In the genomic region with DNA sequence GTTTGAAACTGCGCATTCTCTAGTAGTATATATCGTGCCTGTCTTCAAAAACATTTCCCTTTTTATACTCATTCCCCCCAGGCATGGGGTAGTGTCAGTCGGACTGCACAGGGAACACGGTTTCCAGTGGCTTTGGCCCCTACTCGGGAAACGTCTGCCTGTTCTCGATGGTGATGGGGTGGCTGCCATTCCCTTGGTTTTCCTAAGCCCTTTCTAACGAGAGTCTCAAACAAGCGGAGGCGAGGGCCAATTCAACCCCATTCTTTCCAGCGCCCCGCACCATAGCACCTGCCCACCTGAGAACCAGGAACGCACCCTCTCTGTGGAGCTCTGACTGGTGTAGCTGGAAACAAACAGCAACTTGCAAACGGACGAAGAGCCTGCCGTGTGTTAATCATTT, we compare ENCODE assay signal across 18 cellular contexts.
A peak's percentile ranks its signal among the peaks of the same experiment; 100 is the strongest.
DNase-seq lines count a peak whose midpoint lies in the region; ATAC-seq and TF ChIP-seq lines count a peak whose summit lies in the region.
"Had no signal": no experiment of that assay in that cellular context is flagged by ENCODE, and none has a peak within 500 bp of the region (broad histone marks: within the 10 kb centered on the region; RNA-seq: fewer than 3 reads in every experiment).

No MANE protein-coding gene starts in this region.

- no peak overlapping the region for H3K4me3 ChIP-seq in upper lobe of right lung
- H3K4me3 ChIP-seq in suprapubic skin: no peak overlapping the region
- H3K4me3 ChIP-seq: heart left ventricle, SJCRH30 had no signal

- H3K27me3 Mint-ChIP-seq in activated T-cell treated with anti-CD3 and anti-CD28 coated beads, Interleukin-2, amount 50 U/mL, for 72 hours (ENCODE audit: low read depth): no peaks in the 10 kb centered on the region
- H3K27me3 Mint-ChIP-seq in brain: no peaks in the 10 kb centered on the region
- no peaks in the 10 kb centered on the region for H3K27me3 Mint-ChIP-seq in naive thymus-derived CD8-positive, alpha-beta T cell
- H3K27me3 Mint-ChIP-seq: dendritic cell treated with granulocyte-macrophage colony-stimulating factor and Interleukin-4, amounts not matched to agents 40 ng/mL and 50 ng/mL, for 4 days had no signal

- POLR2A ChIA-PET in naive thymus-derived CD8-positive, alpha-beta T cell (lab: Charles Lee): no interaction called here

- no peaks in the 10 kb centered on the region for H3K27me3 ChIP-seq in upper lobe of right lung
- no peaks in the 10 kb centered on the region for H3K27me3 ChIP-seq in suprapubic skin
- H3K27me3 ChIP-seq: heart left ventricle, SJCRH30 had no signal

- 95% methylated on average over 16 of the region's 16 CpGs for WGBS in suprapubic skin

- H3K9me3 ChIP-seq in upper lobe of right lung: no peaks in the 10 kb centered on the region
- no peaks in the 10 kb centered on the region for H3K9me3 ChIP-seq in suprapubic skin
- H3K9me3 ChIP-seq: heart left ventricle, SJCRH30 had no signal

- H3K4me1 Mint-ChIP-seq in activated T-cell treated with anti-CD3 and anti-CD28 coated beads, Interleukin-2, amount 50 U/mL, for 72 hours (ENCODE audit: low read depth): peaks cover 28% of the 10 kb centered on the region
- H3K4me1 Mint-ChIP-seq in brain: peaks cover 65% of the 10 kb centered on the region
- H3K4me1 Mint-ChIP-seq in naive thymus-derived CD8-positive, alpha-beta T cell: peaks cover 16 to 39% (median 26%) of the 10 kb centered on the region in 4 donors

- no peak for TF ChIP-seq EP300 in suprapubic skin (IDR thresholded peaks at IDR 0.05)

- peaks cover 5% of the 10 kb centered on the region for H3K4me1 ChIP-seq in upper lobe of right lung
- peaks cover 41% of the 10 kb centered on the region for H3K4me1 ChIP-seq in suprapubic skin

- peaks cover 0 to 9% of the 10 kb centered on the region in 2 donors for H3K36me3 Mint-ChIP-seq in activated T-cell treated with anti-CD3 and anti-CD28 coated beads, Interleukin-2, amount 50 U/mL, for 72 hours (ENCODE audit: insufficient read depth in 2 of 2)
- H3K36me3 Mint-ChIP-seq in brain: peaks cover 58% of the 10 kb centered on the region
- H3K36me3 Mint-ChIP-seq in naive thymus-derived CD8-positive, alpha-beta T cell: peaks cover 0 to 42% (median 6%) of the 10 kb centered on the region in 3 donors

- TF ChIP-seq POLR2A in suprapubic skin (IDR thresholded peaks at IDR 0.05): no peak

- no peaks in the 10 kb centered on the region for H3K9me3 Mint-ChIP-seq in activated T-cell treated with anti-CD3 and anti-CD28 coated beads, Interleukin-2, amount 50 U/mL, for 72 hours
- no peaks in the 10 kb centered on the region for H3K9me3 Mint-ChIP-seq in brain
- no peaks in the 10 kb centered on the region for H3K9me3 Mint-ChIP-seq in naive thymus-derived CD8-positive, alpha-beta T cell
- H3K9me3 Mint-ChIP-seq: activated T-helper 2 cell treated with anti-CD3 and anti-CD28 coated beads, Interferon-gamma antibody, Interleukin-2, Interleukin-4, amounts not matched to agents 10 μg/mL and 5 μg/mL and 100 μg/mL, durations not matched to agents 14 hours and 24 hours and 36 hours; dendritic cell treated with granulocyte-macrophage colony-stimulating factor and Interleukin-4, amounts not matched to agents 40 ng/mL and 50 ng/mL, for 4 days had no signal

- DNase-seq in activated T-cell treated with anti-CD3 and anti-CD28 coated beads, Interleukin-2, amount 50 U/mL, for 72 hours: no peak
- DNase-seq in activated T-cell treated with anti-CD3 and anti-CD28 coated beads, Interleukin-2, amount 50 U/mL, for 1 hour: no peak
- no peak for DNase-seq in naive thymus-derived CD8-positive, alpha-beta T cell
- DNase-seq in upper lobe of right lung (peak; percentile 34), omental fat pad (ENCODE audit: low spot score) (no peak), suprapubic skin (ENCODE audit: low spot score in 2 of 2) (no peak)
- DNase-seq in effector CD4-positive, alpha-beta T cell: no peak
- DNase-seq: ACHN; activated CD4-positive, alpha-beta T cell treated with anti-CD3 and anti-CD28 coated beads, Interleukin-2, amount 50 U/mL, for 1 hour; heart left ventricle; NCI-H446 treated with DMSO at 0.1 percent for 48 hours; occipital lobe; SJCRH30; stimulated activated CD4-positive, alpha-beta T cell treated with anti-CD3 and anti-CD28 coated beads, Interleukin-4, amount 100 ng/mL, for 4 hours; trophoblast cell had no signal

- ATAC-seq in activated T-cell treated with anti-CD3 and anti-CD28 coated beads, Interleukin-2, amount 50 U/mL, for 72 hours (replicated peaks in 1 of 2): no peak
- no peak for ATAC-seq in naive thymus-derived CD8-positive, alpha-beta T cell
- ATAC-seq in upper lobe of right lung (no peak), omental fat pad (ENCODE audit: low FRiP score) (no peak)
- ATAC-seq: heart left ventricle had no signal

- no peak overlapping the region for H3K4me3 Mint-ChIP-seq in activated T-cell treated with anti-CD3 and anti-CD28 coated beads, Interleukin-2, amount 50 U/mL, for 72 hours
- H3K4me3 Mint-ChIP-seq in brain: no peak overlapping the region
- H3K4me3 Mint-ChIP-seq in naive thymus-derived CD8-positive, alpha-beta T cell: no peak overlapping the region
- H3K4me3 Mint-ChIP-seq: dendritic cell treated with granulocyte-macrophage colony-stimulating factor and Interleukin-4, amounts not matched to agents 40 ng/mL and 50 ng/mL, for 4 days had no signal

- intact Hi-C loops in upper lobe of right lung (cut with DNase I): no loop called here

- H3K36me3 ChIP-seq in upper lobe of right lung (peaks cover 60% of the 10 kb centered on the region), suprapubic skin (peaks cover 41% of the 10 kb centered on the region)

- TF ChIP-seq CTCF in brain (conservative IDR thresholded peaks at IDR 0.05) (no peak), upper lobe of right lung (IDR thresholded peaks at IDR 0.05) (no peak), omental fat pad (IDR thresholded peaks at IDR 0.05) (no peak), suprapubic skin (IDR thresholded peaks at IDR 0.05) (no peak)

- H3K27ac Mint-ChIP-seq in activated T-cell treated with anti-CD3 and anti-CD28 coated beads, Interleukin-2, amount 50 U/mL, for 72 hours: peak overlapping the region; percentile 11
- peak overlapping the region in 3 of 5 experiments; percentile 47 to 89 (median 84) for H3K27ac Mint-ChIP-seq in brain
- peak overlapping the region in 9 of 10 donors; percentile 34 to 77 (median 67) for H3K27ac Mint-ChIP-seq in naive thymus-derived CD8-positive, alpha-beta T cell
- H3K27ac Mint-ChIP-seq: activated T-helper 2 cell treated with anti-CD3 and anti-CD28 coated beads, Interferon-gamma antibody, Interleukin-2, Interleukin-4, amounts not matched to agents 10 μg/mL and 5 μg/mL and 100 μg/mL, durations not matched to agents 14 hours and 24 hours and 36 hours; dendritic cell treated with granulocyte-macrophage colony-stimulating factor and Interleukin-4, amounts not matched to agents 40 ng/mL and 50 ng/mL, for 4 days had no signal

- H3K27ac ChIP-seq in upper lobe of right lung (no peak overlapping the region), suprapubic skin (no peak overlapping the region)
- H3K27ac ChIP-seq: SJCRH30 had no signal

Comparison
In these comparisons a context has a peak if more than half of its experiments do, and no peak if none do; other contexts are left out.
1. H3K27ac Mint-ChIP-seq: peak in every context shown above with its lines; median percentile 84 in brain; 67 in naive thymus-derived CD8-positive, alpha-beta T cell; 11 in activated T-cell treated with anti-CD3 and anti-CD28 coated beads, Interleukin-2, amount 50 U/mL, for 72 hours.